In genomic region chr20:33985830-33986229, GRCh38 we compare ENCODE assay signal across 11 cellular contexts.
"Had no signal": no experiment of that assay in that cellular context is flagged by ENCODE, and none has a peak within 500 bp of the region (broad histone marks: within the 10 kb centered on the region; RNA-seq: fewer than 3 reads in every experiment).

No MANE protein-coding gene starts in this region.

- H3K4me1 Mint-ChIP-seq: GM23338 had no signal

- H3K4me2 ChIP-seq: GM23338 had no signal

- H3K27ac Mint-ChIP-seq: GM23338, H9, HFFc6 had no signal

- H3K9ac ChIP-seq: GM23248 had no signal

- H2AFZ ChIP-seq: GM23248, GM23338 had no signal

- H3K9me3 ChIP-seq: HAP-1 had no signal

- H3K4me3 Mint-ChIP-seq: GM23338, H9, HFFc6 had no signal

- H3K36me3 ChIP-seq: HAP-1 had no signal

- ATAC-seq: GM23338, HCT116 had no signal

- H3K27ac ChIP-seq: GM23248 had no signal

- H3K4me3 ChIP-seq: GM23248, GM23338, HAP-1 had no signal

- DNase-seq: GM23248, GOT3, H7, H9, HCEC 1CT, HFFc6 had no signal

- H3K9me3 Mint-ChIP-seq: GM23338, H9, HFFc6 had no signal

- FAIRE-seq: H1, H54 had no signal
